Comparison of ENCODE assay signal across 9 cellular contexts in the genomic region with DNA sequence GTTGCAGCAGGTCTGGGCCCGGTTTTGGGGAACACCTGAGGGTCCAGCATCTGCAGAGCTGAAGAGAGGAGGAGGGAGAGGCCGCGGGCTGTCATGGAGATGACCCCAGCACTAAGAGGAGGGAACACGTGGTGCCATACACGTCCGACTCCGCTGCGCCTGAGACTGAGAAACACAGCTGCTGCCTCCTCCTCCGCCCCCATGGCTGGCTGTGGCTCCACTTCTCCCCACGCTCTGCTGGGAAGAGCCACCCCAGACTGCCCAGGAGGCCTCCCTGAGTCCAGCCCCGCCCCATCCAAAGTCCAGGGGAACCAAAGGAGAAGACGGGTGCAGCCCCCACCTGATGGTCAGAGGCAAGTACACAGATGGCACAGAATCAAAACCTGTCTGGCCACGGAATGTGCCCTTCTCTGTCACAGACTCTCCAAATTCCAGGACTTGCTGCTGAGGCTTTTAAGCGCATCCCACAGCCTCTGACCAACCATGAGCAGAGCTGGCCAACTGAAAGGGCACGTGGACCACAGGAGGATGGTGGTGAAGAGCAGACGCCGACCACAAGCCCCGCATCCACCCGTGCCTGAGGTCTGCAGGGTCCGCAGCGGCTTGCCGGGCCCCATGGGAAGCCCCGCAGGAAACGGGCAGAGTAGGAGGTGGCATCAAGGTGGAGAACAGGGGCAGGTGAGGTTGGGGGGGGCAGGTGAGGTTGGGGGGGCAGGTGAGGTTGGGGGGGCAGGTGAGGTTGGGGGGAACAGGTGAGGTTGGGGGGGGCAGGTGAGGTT.
"Had no signal": no experiment of that assay in that cellular context is flagged by ENCODE, and none has a peak within 500 bp of the region (broad histone marks: within the 10 kb centered on the region; RNA-seq: fewer than 3 reads in every experiment).

No MANE protein-coding gene starts in this region.

- DNase-seq: activated CD4-positive, alpha-beta T cell treated with anti-CD3 and anti-CD28 coated beads, Interleukin-2, amount 50 U/mL, for 1 hour; activated CD4-positive, CD25-positive, alpha-beta regulatory T cell; amniotic stem cell; effector memory CD8-positive, alpha-beta T cell; midbrain; naive B cell; transverse colon had no signal

- ATAC-seq: activated naive CD4-positive, alpha-beta T cell treated with anti-CD3 and anti-CD28 coated beads, Interleukin-2, amount 50 U/mL, for 72 hours; effector memory CD8-positive, alpha-beta T cell; stimulated activated effector memory CD8-positive, alpha-beta T cell treated with anti-CD3 and anti-CD28 coated beads, Interleukin-12 subunit alpha, Interleukin-12 subunit beta, amount 100 ng/mL, for 72 hours had no signal
